Comparison of ENCODE assay signal across 10 cellular contexts in the genomic region with DNA sequence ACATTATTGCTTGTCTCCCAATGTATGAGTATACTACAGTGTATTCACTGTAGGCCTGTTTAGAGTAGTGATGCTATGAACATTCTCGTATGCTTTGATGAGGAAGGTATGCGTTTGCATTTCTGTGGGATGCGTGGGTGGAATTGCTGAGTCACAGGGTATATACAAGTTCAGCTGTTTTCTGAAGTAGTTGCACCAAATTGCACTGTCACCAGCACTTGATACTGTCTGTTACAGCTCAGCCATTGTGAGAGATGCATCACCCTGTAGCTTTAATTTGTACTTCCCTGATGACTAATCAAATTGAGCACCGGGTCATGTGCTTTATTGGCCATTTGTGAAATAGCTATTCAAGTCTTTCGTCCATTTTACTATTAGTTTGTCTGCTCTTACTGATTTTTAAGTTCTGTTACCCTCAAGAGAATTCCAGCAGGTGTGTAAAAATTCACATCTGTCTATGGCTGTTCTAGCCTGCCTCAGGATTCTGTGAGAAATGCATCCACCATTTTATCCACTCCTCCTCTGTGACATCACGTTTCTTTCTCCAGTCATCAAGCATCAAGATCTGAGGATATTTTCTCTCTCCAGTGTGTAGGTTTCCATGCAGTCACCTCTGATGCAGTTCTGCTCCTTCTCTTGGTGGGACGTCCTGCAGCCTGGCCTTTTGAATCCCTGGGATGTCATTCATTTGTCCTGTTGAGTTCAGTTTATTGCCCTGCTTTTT.
A peak's percentile ranks its signal among the peaks of the same experiment; 100 is the strongest.
DNase-seq lines count a peak whose midpoint lies in the region; ATAC-seq and TF ChIP-seq lines count a peak whose summit lies in the region.
"Had no signal": no experiment of that assay in that cellular context is flagged by ENCODE, and none has a peak within 500 bp of the region (broad histone marks: within the 10 kb centered on the region; RNA-seq: fewer than 3 reads in every experiment).

No MANE protein-coding gene starts in this region.

- DNase-seq in AG04449 (ENCODE audit: low read depth, low spot score), result peak; percentile 71
- DNase-seq in NCI-H226, result peak; percentile 94
- DNase-seq in activated naive CD4-positive, alpha-beta T cell treated with anti-CD3 and anti-CD28 coated beads, Interleukin-2, amount 50 U/mL, for 16 hours, result peak; percentile 76
- peak; percentile 66 for DNase-seq in natural killer cell treated with Interleukin-12 subunit alpha and Interleukin-12 subunit beta and Interleukin-15 and Interleukin-18, amount 100 ng/mL, for 72 hours (ENCODE audit: low spot score)
- no peak for DNase-seq in NCI-H1105 treated with DMSO at 0.1 percent for 48 hours (lab: John Stamatoyannopoulos, UW)
- DNase-seq in NCI-H524 (lab: John Stamatoyannopoulos, UW), result no peak
- DNase-seq in NCI-H2029 treated with DMSO at 0.1 percent for 48 hours (lab: John Stamatoyannopoulos, UW), result no peak
- DNase-seq in SHP77 treated with DMSO at 0.1 percent for 48 hours (lab: John Stamatoyannopoulos, UW), result no peak
- DNase-seq: NCI-H2081 had no signal

- POLR2A ChIA-PET in AG04449 (lab: Yijun Ruan, JAX), result no interaction called here

- CTCF ChIA-PET in AG04449 (lab: Yijun Ruan, JAX), result interaction anchor here (0.7 to 3.6 kb wide), 5 partner anchors 9 to 73 kb away, joined by 3 to 11 read pairs (median 3); partner anchors contain the start of gene DGKD

- no peaks in the 10 kb centered on the region for H3K27me3 Mint-ChIP-seq in natural killer cell treated with Interleukin-12 subunit alpha and Interleukin-12 subunit beta and Interleukin-15 and Interleukin-18, amount 100 ng/mL, for 72 hours
- H3K27me3 Mint-ChIP-seq: dendritic cell treated with granulocyte-macrophage colony-stimulating factor and Interleukin-4, amounts not matched to agents 40 ng/mL and 50 ng/mL, for 4 days had no signal

- H3K36me3 Mint-ChIP-seq in natural killer cell treated with Interleukin-12 subunit alpha and Interleukin-12 subunit beta and Interleukin-15 and Interleukin-18, amount 100 ng/mL, for 72 hours, result peaks cover 22% of the 10 kb centered on the region

- peaks cover 4% of the 10 kb centered on the region for H3K9me3 Mint-ChIP-seq in natural killer cell treated with Interleukin-12 subunit alpha and Interleukin-12 subunit beta and Interleukin-15 and Interleukin-18, amount 100 ng/mL, for 72 hours

- H3K27ac Mint-ChIP-seq in natural killer cell treated with Interleukin-12 subunit alpha and Interleukin-12 subunit beta and Interleukin-15 and Interleukin-18, amount 100 ng/mL, for 72 hours, result peak overlapping the region; percentile 45 to 46
- H3K27ac Mint-ChIP-seq: dendritic cell treated with granulocyte-macrophage colony-stimulating factor and Interleukin-4, amounts not matched to agents 40 ng/mL and 50 ng/mL, for 4 days had no signal

- ATAC-seq in natural killer cell treated with Interleukin-12 subunit alpha and Interleukin-12 subunit beta and Interleukin-15 and Interleukin-18, amount 100 ng/mL, for 72 hours, result peak; percentile 70 to 72

- H3K4me1 Mint-ChIP-seq in natural killer cell treated with Interleukin-12 subunit alpha and Interleukin-12 subunit beta and Interleukin-15 and Interleukin-18, amount 100 ng/mL, for 72 hours (ENCODE audit: low read depth in 2 of 2), result peaks cover 48 to 60% of the 10 kb centered on the region in 2 donors

- TF ChIP-seq CTCF in AG04449 (IDR thresholded peaks at IDR 0.05; ENCODE audit: insufficient read depth, low read length, missing control alignments), result no peak

- H3K4me3 Mint-ChIP-seq in natural killer cell treated with Interleukin-12 subunit alpha and Interleukin-12 subunit beta and Interleukin-15 and Interleukin-18, amount 100 ng/mL, for 72 hours, result no peak overlapping the region
- H3K4me3 Mint-ChIP-seq: dendritic cell treated with granulocyte-macrophage colony-stimulating factor and Interleukin-4, amounts not matched to agents 40 ng/mL and 50 ng/mL, for 4 days had no signal

- H3K4me3 ChIP-seq in AG04449 (ENCODE audit: low read depth, low read length), result no peak overlapping the region

Comparison
In these comparisons a context has a peak if more than half of its experiments do, and no peak if none do; other contexts are left out.
1. DNase-seq: peak in AG04449 (single experiment), NCI-H226 (single experiment), activated naive CD4-positive, alpha-beta T cell treated with anti-CD3 and anti-CD28 coated beads, Interleukin-2, amount 50 U/mL, for 16 hours (single experiment) and natural killer cell treated with Interleukin-12 subunit alpha and Interleukin-12 subunit beta and Interleukin-15 and Interleukin-18, amount 100 ng/mL, for 72 hours (single experiment); none in NCI-H1105 treated with DMSO at 0.1 percent for 48 hours (single experiment), NCI-H524 (0 of 2), NCI-H2029 treated with DMSO at 0.1 percent for 48 hours (single experiment) and SHP77 treated with DMSO at 0.1 percent for 48 hours (single experiment).